Comparison of ENCODE assay signal across 10 cellular contexts in genomic region chr6:166330612-166331011, GRCh38. TPM values are rescaled to one million over a fixed set of nuclear protein-coding genes. Genes with fewer than 3 reads are reported as not detected.
DNase-seq lines count a peak whose midpoint lies in the region; ATAC-seq, FAIRE-seq and TF ChIP-seq lines count a peak whose summit lies in the region.
"Had no signal": no experiment of that assay in that cellular context is flagged by ENCODE, and none has a peak within 500 bp of the region (broad histone marks: within the 10 kb centered on the region; RNA-seq: fewer than 3 reads in every experiment).

No MANE protein-coding gene starts in this region.

- DNase-seq in GM12891 (ENCODE audit: insufficient read length, low spot score) (no peak), anterior cingulate cortex (lab: John Stamatoyannopoulos, UW) (peak in 46 of 58 donors; percentile 27 to 88 (median 56)), left cardiac atrium (peak; percentile 60), nucleus accumbens (lab: John Stamatoyannopoulos, UW) (peak in 51 of 56 donors; percentile 13 to 87 (median 63)), NK-92 (lab: John Stamatoyannopoulos, UW; ENCODE audit: unreplicated experiment) (no peak), KBM-7 (no peak), cerebellar cortex (ENCODE audit: low spot score) (no peak)
- no peak for DNase-seq in activated naive CD4-positive, alpha-beta T cell treated with anti-CD3 and anti-CD28 coated beads, Interleukin-2, amount 50 U/mL, for 72 hours (ENCODE audit: low spot score in 2 of 2)
- DNase-seq: stimulated activated CD4-positive, alpha-beta T cell treated with anti-CD3 and anti-CD28 coated beads, Interleukin-4, amount 100 ng/mL, for 24 hours had no signal

- peak; percentile 31 for FAIRE-seq in GM12891 (lab: Jason Lieb, UNC)

- H3K9me3 Mint-ChIP-seq in activated naive CD4-positive, alpha-beta T cell treated with anti-CD3 and anti-CD28 coated beads, Interleukin-2, amount 50 U/mL, for 72 hours, result no peaks in the 10 kb centered on the region

- in situ Hi-C loops in KBM-7 (cut with MboI; ENCODE audit: low pct_unique_long_range_greater_than_20kb, low sequenced_read_pairs), result no loop called here

- peak; percentile 76 to 79 for ATAC-seq in left cardiac atrium
- ATAC-seq in activated naive CD4-positive, alpha-beta T cell treated with anti-CD3 and anti-CD28 coated beads, Interleukin-2, amount 50 U/mL, for 72 hours, result no peak

- peak; percentile 39; the same call in 1 of the 2 replicates for TF ChIP-seq POLR2A in GM12891 (IDR thresholded peaks at IDR 0.05; ENCODE audit: low read depth, low read length)

- H3K27ac Mint-ChIP-seq in activated naive CD4-positive, alpha-beta T cell treated with anti-CD3 and anti-CD28 coated beads, Interleukin-2, amount 50 U/mL, for 72 hours, result no peak overlapping the region

- peaks cover 5 to 18% of the 10 kb centered on the region in 2 donors for H3K36me3 Mint-ChIP-seq in activated naive CD4-positive, alpha-beta T cell treated with anti-CD3 and anti-CD28 coated beads, Interleukin-2, amount 50 U/mL, for 72 hours

- intact Hi-C loops in left cardiac atrium (cut with DNase I), result no loop called here

TF ChIP-seq in GM12891, 5 proteins besides CTCF, POLR2A, EP300 and RAD21:
- TF ChIP-seq POLR2AphosphoS5 (IDR thresholded peaks at IDR 0.05; ENCODE audit: low read depth, low read length) (peak; percentile 62; the same call in 1 of the 2 replicates), TAF1 (IDR thresholded peaks at IDR 0.05; ENCODE audit: low read depth, low read length) (no peak)

RNA-seq across cellular contexts. Expression of gene SFT2D1, which starts 11.7 kb away (rescaled TPM):
- polyA plus RNA-seq in GM12891 (2012; ENCODE audit: low read depth, missing spikeins), result 118 TPM
- 10 to 100 TPM; 26.3 to 28.0 TPM for total RNA-seq in left cardiac atrium
- total RNA-seq in activated naive CD4-positive, alpha-beta T cell treated with anti-CD3 and anti-CD28 coated beads, Interleukin-2, amount 50 U/mL, for 72 hours, result 10 to 100 TPM; 30.8 to 48.4 TPM

RNA-seq across cellular contexts. Expression of gene PRR18, which starts 22.4 kb away (rescaled TPM):
- polyA plus RNA-seq in GM12891 (2012; ENCODE audit: low read depth, missing spikeins), result 5.7 TPM
- total RNA-seq in left cardiac atrium, result under 1 TPM; 0.26 to 0.65 TPM
- under 1 TPM in 1 of 2 donors, not detected in 1; 0.14 TPM for total RNA-seq in activated naive CD4-positive, alpha-beta T cell treated with anti-CD3 and anti-CD28 coated beads, Interleukin-2, amount 50 U/mL, for 72 hours
- total RNA-seq: lower leg skin had no signal

RNA-seq across cellular contexts. Expression of gene MPC1, which starts 52.1 kb away (rescaled TPM):
- 62.7 TPM for polyA plus RNA-seq in GM12891 (2012; ENCODE audit: low read depth, missing spikeins)
- 100 to 1,000 TPM; 273 to 352 TPM for total RNA-seq in left cardiac atrium
- total RNA-seq in activated naive CD4-positive, alpha-beta T cell treated with anti-CD3 and anti-CD28 coated beads, Interleukin-2, amount 50 U/mL, for 72 hours, result 10 to 100 TPM; 11.9 to 22.9 TPM

Comparison
In these comparisons a context has a peak if more than half of its experiments do, and no peak if none do; other contexts are left out.
1. DNase-seq: peak in anterior cingulate cortex (46 of 58), left cardiac atrium (single experiment) and nucleus accumbens (51 of 56); none in GM12891 (single experiment), activated naive CD4-positive, alpha-beta T cell treated with anti-CD3 and anti-CD28 coated beads, Interleukin-2, amount 50 U/mL, for 72 hours (0 of 2), NK-92 (single experiment), KBM-7 (single experiment) and cerebellar cortex (single experiment).
2. ATAC-seq: peak in left cardiac atrium (2 of 2); none in activated naive CD4-positive, alpha-beta T cell treated with anti-CD3 and anti-CD28 coated beads, Interleukin-2, amount 50 U/mL, for 72 hours (0 of 2).
3. RNA of gene MPC1, which starts 52.1 kb away (total RNA-seq): 273 to 352 TPM in left cardiac atrium; 11.9 to 22.9 TPM in activated naive CD4-positive, alpha-beta T cell treated with anti-CD3 and anti-CD28 coated beads, Interleukin-2, amount 50 U/mL, for 72 hours; every median in the first group is over 10 times any median in the second.